ENCODE assay signal across 8 cellular contexts in the genomic region with DNA sequence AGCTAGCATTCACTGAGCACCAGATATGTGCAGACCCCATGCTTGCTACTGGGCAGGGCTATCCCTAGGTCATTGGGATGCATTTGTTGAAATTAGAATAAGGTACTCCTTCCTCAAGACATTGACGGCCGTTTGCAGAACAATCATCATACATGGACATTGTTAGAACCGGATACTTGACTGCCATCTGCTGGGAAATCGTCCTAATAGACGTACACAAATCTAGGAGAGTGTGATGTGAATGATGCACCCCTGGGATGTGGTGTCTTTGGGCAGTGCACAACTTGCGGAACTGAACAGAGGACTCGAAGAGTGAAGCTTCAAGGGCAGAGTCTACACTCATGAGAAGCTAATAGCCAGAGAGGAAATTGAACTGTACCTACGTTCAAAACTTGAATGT. TPM values are rescaled to one million over a fixed set of nuclear protein-coding genes. Genes with fewer than 3 reads are reported as not detected.
A peak's percentile ranks its signal among the peaks of the same experiment; 100 is the strongest.
DNase-seq lines count a peak whose midpoint lies in the region; ATAC-seq, FAIRE-seq and TF ChIP-seq lines count a peak whose summit lies in the region.

No MANE protein-coding gene starts in this region.

- no peak for DNase-seq in stimulated activated naive CD8-positive, alpha-beta T cell treated with anti-CD3 and anti-CD28 coated beads, Interleukin-15, amount 100 ng/mL, for 72 hours
- DNase-seq in stimulated activated naive CD8-positive, alpha-beta T cell treated with anti-CD3 and anti-CD28 coated beads, Interleukin-15, Interleukin-2, amounts not matched to agents 100 U/mL and 50 U/mL, for 24 hours: no peak
- DNase-seq in NCI-H1694 (lab: John Stamatoyannopoulos, UW) (peak; percentile 28), GM12878 (ENCODE audit: low read depth, low spot score) (peak; percentile 11), NCI-H226 (no peak)

- RAD21 ChIA-PET in GM12878 (lab: Charles Lee; ENCODE audit: unreplicated experiment): no interaction called here

- H3F3A ChIP-seq in neural cell (ENCODE audit: insufficient read depth, low read length, poor library complexity, severe bottlenecking): no peaks in the 10 kb centered on the region

- H3K27me3 Mint-ChIP-seq in stimulated activated naive CD8-positive, alpha-beta T cell treated with anti-CD3 and anti-CD28 coated beads, Interleukin-15, amount 100 ng/mL, for 72 hours: no peaks in the 10 kb centered on the region

- no peaks in the 10 kb centered on the region for H3K9me3 Mint-ChIP-seq in stimulated activated naive CD8-positive, alpha-beta T cell treated with anti-CD3 and anti-CD28 coated beads, Interleukin-15, amount 100 ng/mL, for 72 hours

- no peak overlapping the region for H3K9ac ChIP-seq in GM12878 (ENCODE audit: control insufficient read depth, insufficient read depth, low read length)
- H3K9ac ChIP-seq in neural cell (ENCODE audit: low read length): no peak overlapping the region

- H4K20me1 ChIP-seq in GM12878 (ENCODE audit: control insufficient read depth, insufficient read depth): no peaks in the 10 kb centered on the region
- no peaks in the 10 kb centered on the region for H4K20me1 ChIP-seq in neural cell (ENCODE audit: insufficient read depth)

- 12% methylated on average over 8 of the region's 8 CpGs for WGBS in GM12878 (ENCODE audit: insufficient coverage, insufficient replicate concordance, low lambda C conversion rate, missing lambda C conversion rate)

- intact Hi-C loops in GM12878 (cut with micrococcal nuclease; ENCODE audit: unreplicated experiment): loop anchor here (10.0 kb wide), 1 partner anchor 543 kb away; no protein-coding TSS in a partner anchor

- H3K79me2 ChIP-seq in GM12878 (ENCODE audit: control insufficient read depth, insufficient read depth, low read length): no peaks in the 10 kb centered on the region
- H3K79me2 ChIP-seq in neural cell (replicated peaks; ENCODE audit: insufficient read depth, low read length): no peaks in the 10 kb centered on the region

- H3K9me3 ChIP-seq in GM12878 (replicated peaks; ENCODE audit: control insufficient read depth, insufficient read depth, low read length) (no peaks in the 10 kb centered on the region; the same call in 2 of the 3 replicates), neural cell (ENCODE audit: low read length) (no peaks in the 10 kb centered on the region)

- POLR2A ChIA-PET in GM12878 (lab: Charles Lee): no interaction called here

- ATAC-seq in stimulated activated naive CD8-positive, alpha-beta T cell treated with anti-CD3 and anti-CD28 coated beads, Interleukin-15, amount 100 ng/mL, for 72 hours: peak; percentile 48
- ATAC-seq in stimulated activated naive CD8-positive, alpha-beta T cell treated with anti-CD3 and anti-CD28 coated beads, Interleukin-15, Interleukin-2, amounts not matched to agents 100 U/mL and 50 U/mL, for 24 hours: no peak
- ATAC-seq in GM12878: peak; percentile 70
- ATAC-seq in GM21381 (IDR thresholded peaks at IDR 0.05; ENCODE audit: unreplicated experiment): no peak
- ATAC-seq in GM18867 (IDR thresholded peaks at IDR 0.05; ENCODE audit: unreplicated experiment): no peak

- CTCF ChIA-PET in GM12878 (lab: Yijun Ruan, JAX): interaction anchor here (0.9 to 1.0 kb wide), 2 partner anchors 234 to 333 kb away, joined by 3 to 4 read pairs; no protein-coding TSS in a partner anchor

- SMC1A ChIA-PET in GM12878 (lab: Charles Lee; ENCODE audit: uncharacterized antibody, unreplicated experiment): interaction anchor here (1.5 to 3.7 kb wide), 2 partner anchors 235 to 330 kb away, joined by 4 to 17 read pairs; no protein-coding TSS in a partner anchor

- no peak overlapping the region for H3K27ac ChIP-seq in GM12878 (ENCODE audit: control insufficient read depth, insufficient read depth)
- no peak overlapping the region for H3K27ac ChIP-seq in neural cell (ENCODE audit: low read length)

- H3K36me3 ChIP-seq in GM12878 (ENCODE audit: control insufficient read depth in 2 of 2, insufficient read depth in 2 of 2, low read length in 1 of 2) (no peaks in the 10 kb centered on the region), neural cell (ENCODE audit: insufficient read depth, low read length) (no peaks in the 10 kb centered on the region)

- no peak overlapping the region for H3K27ac Mint-ChIP-seq in stimulated activated naive CD8-positive, alpha-beta T cell treated with anti-CD3 and anti-CD28 coated beads, Interleukin-15, amount 100 ng/mL, for 72 hours

- no peak for TF ChIP-seq POLR2A in GM12878 (IDR thresholded peaks at IDR 0.05; ENCODE audit: low read depth, low read length)

- no peak overlapping the region for H2AFZ ChIP-seq in GM12878 (ENCODE audit: control insufficient read depth, low read depth, low read length)
- no peak overlapping the region for H2AFZ ChIP-seq in neural cell (ENCODE audit: low read depth, low read length)

- no peak for FAIRE-seq in GM12878 (lab: Jason Lieb, UNC)

- BruUV-seq in GM12878 (replicated peaks; lab: Mats Ljungman, UMichigan): no TSS peak

- H3K4me3 Mint-ChIP-seq in stimulated activated naive CD8-positive, alpha-beta T cell treated with anti-CD3 and anti-CD28 coated beads, Interleukin-15, amount 100 ng/mL, for 72 hours: no peak overlapping the region

- H3K4me2 ChIP-seq in GM12878 (ENCODE audit: control insufficient read depth, insufficient read depth) (no peak overlapping the region), neural cell (ENCODE audit: low read length) (no peak overlapping the region)

- H3K9me2 ChIP-seq in neural cell (ENCODE audit: insufficient read depth, low read length): no peaks in the 10 kb centered on the region

- no peaks in the 10 kb centered on the region for H3K4me1 ChIP-seq in GM12878 (ENCODE audit: control insufficient read depth, insufficient read depth, low read length)

- TF ChIP-seq CTCF in GM12878 (IDR thresholded peaks at IDR 0.05 in 2 of 3, conservative IDR thresholded peaks at IDR 0.05 in 1 of 3; ENCODE audit: control insufficient read depth in 2 of 3, extremely low read depth in 1 of 3, insufficient read depth in 1 of 3, low read depth in 3 of 3, low read length in 3 of 3) (peak; percentile 25 to 44 (median 44); a peak in 5 of 6 replicates), neural cell (IDR thresholded peaks at IDR 0.05; ENCODE audit: poor library complexity, severe bottlenecking) (peak; percentile 61)

- peaks cover 12% of the 10 kb centered on the region for H3K4me1 Mint-ChIP-seq in stimulated activated naive CD8-positive, alpha-beta T cell treated with anti-CD3 and anti-CD28 coated beads, Interleukin-15, amount 100 ng/mL, for 72 hours

- peak; percentile 36; the same call in 1 of the 2 replicates for TF ChIP-seq RAD21 in GM12878 (IDR thresholded peaks at IDR 0.05; ENCODE audit: insufficient read depth, low read depth, low read length)
- TF ChIP-seq RAD21 in neural cell (conservative IDR thresholded peaks at IDR 0.05): peak; percentile 52

- H3K27me3 ChIP-seq in GM12878 (replicated peaks in 1 of 2; ENCODE audit: control insufficient read depth in 2 of 2, insufficient read depth in 2 of 2, low read length in 1 of 2) (no peaks in the 10 kb centered on the region), neural cell (ENCODE audit: insufficient read depth, low read depth, low read length) (no peaks in the 10 kb centered on the region)

- H3K4me3 ChIP-seq in GM12878: no peak overlapping the region
- H3K4me3 ChIP-seq in neural cell (ENCODE audit: low read length): no peak overlapping the region

- in situ Hi-C loops in GM12878 (cut with MboI): loop anchor here (10.0 kb wide), 1 partner anchor 543 kb away; no protein-coding TSS in a partner anchor

- TF ChIP-seq EP300 in GM12878 (IDR thresholded peaks at IDR 0.05; ENCODE audit: borderline replicate concordance in 1 of 2, control insufficient read depth in 1 of 2, low read depth in 2 of 2, low read length in 2 of 2) (no peak), neural cell (conservative IDR thresholded peaks at IDR 0.05; ENCODE audit: poor library complexity, severe bottlenecking) (no peak)

TF ChIP-seq in GM12878, 131 proteins besides CTCF, POLR2A, EP300 and RAD21:
- peak; percentile 43; the same call in 1 of the 2 replicates for TF ChIP-seq SMC3 (IDR thresholded peaks at IDR 0.05; ENCODE audit: borderline replicate concordance, low read length)
- TF ChIP-seq HDAC6 (IDR thresholded peaks at IDR 0.05; ENCODE audit: unreplicated experiment): no peak
TF ChIP-seq in GM12878: peak in this region for 1.

TF ChIP-seq in neural cell, 6 proteins besides CTCF, POLR2A, EP300 and RAD21:
- TF ChIP-seq POLR2AphosphoS5 (IDR thresholded peaks at IDR 0.05) (no peak), EZH2 (IDR thresholded peaks at IDR 0.05; ENCODE audit: borderline replicate concordance, insufficient read depth, low read length, poor library complexity, severe bottlenecking) (no peak), SMC3 (conservative IDR thresholded peaks at IDR 0.05; ENCODE audit: poor library complexity) (peak; percentile 61)

RNA-seq across cellular contexts. Expression of gene MYO18B, which starts 35.9 kb away (rescaled TPM):
- total RNA-seq in GM12878 (2013; cell fraction: nucleolus; rRNA removed): 16.2 and 17.4 TPM in 2 replicates
- total RNA-seq in GM12878 (2014; rRNA removed) (0.27 and 0.51 TPM in 2 replicates), GM12878 (2014; rRNA removed; fragmentation: Illumina TruSeq; extraction: Trizol) (0.14 and 0.27 TPM in 2 replicates), GM12878 (2021) (0.28 and 0.45 TPM in 2 replicates)
- polyA plus RNA-seq in GM12878 (2011; ENCODE audit: low read depth): 0.28 TPM
- polyA plus RNA-seq in GM12878 (2011; rRNA removed) (1.3 and 2.1 TPM in 2 replicates), GM12878 (2014; fragmentation: Illumina TruSeq; extraction: Trizol) (0.12 and 0.17 TPM in 2 replicates), GM12878 (2014; fragmentation: Nextera tagmentation; extraction: Ambion mirVana) (under 1 TPM in 1 of 2 experiments, not detected in 1; 0.05 TPM), GM12878 (2014; rRNA removed) (0.65 and 1.0 TPM in 2 replicates), GM12878 (2016; fragmentation: Nextera tagmentation; extraction: Ambion mirVana) (1 to 10 TPM in 1 of 2 experiments, under 1 TPM in 1; 0.59 to 1.1 TPM), neural cell (0.34 and 0.71 TPM in 2 replicates)
- 1.9 and 2.3 TPM in 2 replicates for polyA plus RNA-seq in GM12878 (2011; cell fraction: cytosol; rRNA removed)
- polyA plus RNA-seq in GM12878 (2011; cell fraction: nucleus; rRNA removed): 2.5 and 2.8 TPM in 2 replicates
- 0.53 and 2.0 TPM in 2 replicates for polyA plus RNA-seq in GM12878 (2012)
- 0.88 and 2.8 TPM in 2 replicates for polyA minus RNA-seq in GM12878 (2011; rRNA and poly(A)+ RNA removed)
- 0.10 TPM in 1 of 2 replicates, not detected in the other for polyA minus RNA-seq in GM12878 (2011; cell fraction: cytosol; rRNA and poly(A)+ RNA removed)
- polyA minus RNA-seq in GM12878 (2011; cell fraction: nucleus; rRNA and poly(A)+ RNA removed): 1.2 and 1.5 TPM in 2 replicates
- polyA minus RNA-seq in neural cell: 0.23 and 0.24 TPM in 2 replicates

Comparison
In these comparisons a context has a peak if more than half of its experiments do, and no peak if none do; other contexts are left out.
1. ATAC-seq: peak in stimulated activated naive CD8-positive, alpha-beta T cell treated with anti-CD3 and anti-CD28 coated beads, Interleukin-15, amount 100 ng/mL, for 72 hours (single experiment) and GM12878 (single experiment); none in stimulated activated naive CD8-positive, alpha-beta T cell treated with anti-CD3 and anti-CD28 coated beads, Interleukin-15, Interleukin-2, amounts not matched to agents 100 U/mL and 50 U/mL, for 24 hours (single experiment), GM21381 (single experiment) and GM18867 (single experiment).
2. DNase-seq: peak in NCI-H1694 (single experiment) and GM12878 (single experiment); none in stimulated activated naive CD8-positive, alpha-beta T cell treated with anti-CD3 and anti-CD28 coated beads, Interleukin-15, amount 100 ng/mL, for 72 hours (0 of 2), stimulated activated naive CD8-positive, alpha-beta T cell treated with anti-CD3 and anti-CD28 coated beads, Interleukin-15, Interleukin-2, amounts not matched to agents 100 U/mL and 50 U/mL, for 24 hours (single experiment) and NCI-H226 (single experiment).